In genomic region chr7:100484636-100485114, GRCh38 we compare ENCODE assay signal across 12 cellular contexts. TPM values are rescaled to one million over a fixed set of nuclear protein-coding genes. Genes with fewer than 3 reads are reported as not detected.
A peak's percentile ranks its signal among the peaks of the same experiment; 100 is the strongest.
DNase-seq lines count a peak whose midpoint lies in the region; ATAC-seq and TF ChIP-seq lines count a peak whose summit lies in the region.
"Had no signal": no experiment of that assay in that cellular context is flagged by ENCODE, and none has a peak within 500 bp of the region (broad histone marks: within the 10 kb centered on the region; RNA-seq: fewer than 3 reads in every experiment).

No MANE protein-coding gene starts in this region.

- no peak for ATAC-seq in activated CD8-positive, alpha-beta memory T cell treated with anti-CD3 and anti-CD28 coated beads, Interleukin-2, amount 10 ng/mL, durations not matched to agents 7 days and 5 days
- ATAC-seq in GM21381 (IDR thresholded peaks at IDR 0.05; ENCODE audit: unreplicated experiment) (no peak), left ventricle myocardium superior (no peak)

- no peaks in the 10 kb centered on the region for H3K36me3 ChIP-seq in hepatocyte (replicated peaks; ENCODE audit: insufficient read depth, low read depth)
- H3K36me3 ChIP-seq: BE2C had no signal

- H3K4me1 Mint-ChIP-seq in activated CD8-positive, alpha-beta memory T cell treated with anti-CD3 and anti-CD28 coated beads, Interleukin-2, amount 10 ng/mL, durations not matched to agents 7 days and 5 days = peaks cover 7% of the 10 kb centered on the region

- peak overlapping the region; percentile 99 for H3K4me2 ChIP-seq in hepatocyte

- CTCF ChIA-PET in activated CD8-positive, alpha-beta memory T cell treated with anti-CD3 and anti-CD28 coated beads, Interleukin-2, amount 10 ng/mL, durations not matched to agents 7 days and 5 days (lab: Charles Lee) = interaction anchor here (0.6 to 3.9 kb wide), 4 partner anchors 15 to 74 kb away, joined by 3 to 20 read pairs (median 4); partner anchors contain the start of gene AGFG2

- H3K9me3 ChIP-seq in hepatocyte (ENCODE audit: low read depth) = no peaks in the 10 kb centered on the region
- H3K9me3 ChIP-seq: BE2C had no signal

- no peak overlapping the region for H3K4me3 ChIP-seq in hepatocyte
- H3K4me3 ChIP-seq: PC-9 had no signal

- peak overlapping the region; percentile 97; the same call in 1 of the 2 replicates for H3K27ac ChIP-seq in VCaP
- H3K27ac ChIP-seq in hepatocyte = peak overlapping the region; percentile 53
- H3K27ac ChIP-seq: PC-9 had no signal

- H2AFZ ChIP-seq in hepatocyte = no peak overlapping the region
- H2AFZ ChIP-seq: PC-9 had no signal

- no peaks in the 10 kb centered on the region for H3K27me3 ChIP-seq in hepatocyte
- H3K27me3 ChIP-seq: BE2C had no signal

- no peaks in the 10 kb centered on the region for H3K27me3 Mint-ChIP-seq in activated CD8-positive, alpha-beta memory T cell treated with anti-CD3 and anti-CD28 coated beads, Interleukin-2, amount 10 ng/mL, durations not matched to agents 7 days and 5 days

- no peak for DNase-seq in activated CD8-positive, alpha-beta memory T cell treated with anti-CD3 and anti-CD28 coated beads, Interleukin-2, amount 10 ng/mL, durations not matched to agents 7 days and 5 days
- DNase-seq in activated CD8-positive, alpha-beta memory T cell treated with anti-CD3 and anti-CD28 coated beads, Interleukin-2, amount 50 U/mL, for 48 hours = no peak
- DNase-seq in hepatocyte (ENCODE audit: low spot score) (no peak), superior temporal gyrus (ENCODE audit: extremely low spot score) (peak; percentile 24), left ventricle myocardium superior (no peak), DMS114 treated with DMSO at 0.1 percent for 48 hours (lab: John Stamatoyannopoulos, UW; ENCODE audit: unreplicated experiment) (no peak)
- DNase-seq: activated CD4-positive, alpha-beta T cell treated with anti-CD3 and anti-CD28 coated beads, Interleukin-2, amount 50 U/mL, for 1 hour; BE2C; NCI-H1436; PC-9 had no signal

- TF ChIP-seq CTCF in VCaP (conservative IDR thresholded peaks at IDR 0.05) = no peak
- TF ChIP-seq CTCF in hepatocyte (IDR thresholded peaks at IDR 0.05; ENCODE audit: poor library complexity) = no peak

- 72% methylated on average over 8 of the region's 8 CpGs for WGBS in hepatocyte (ENCODE audit: low lambda C conversion rate, missing lambda C conversion rate)

- H3K9me2 ChIP-seq in hepatocyte (replicated peaks; ENCODE audit: insufficient read depth) = no peaks in the 10 kb centered on the region

- H3K27ac Mint-ChIP-seq in activated CD8-positive, alpha-beta memory T cell treated with anti-CD3 and anti-CD28 coated beads, Interleukin-2, amount 10 ng/mL, durations not matched to agents 7 days and 5 days = no peak overlapping the region

- peak overlapping the region; percentile 3 for H3K4me3 Mint-ChIP-seq in activated CD8-positive, alpha-beta memory T cell treated with anti-CD3 and anti-CD28 coated beads, Interleukin-2, amount 10 ng/mL, durations not matched to agents 7 days and 5 days

- no peaks in the 10 kb centered on the region for H3K9me3 Mint-ChIP-seq in activated CD8-positive, alpha-beta memory T cell treated with anti-CD3 and anti-CD28 coated beads, Interleukin-2, amount 10 ng/mL, durations not matched to agents 7 days and 5 days (ENCODE audit: low read depth)

- no peaks in the 10 kb centered on the region for H3K36me3 Mint-ChIP-seq in activated CD8-positive, alpha-beta memory T cell treated with anti-CD3 and anti-CD28 coated beads, Interleukin-2, amount 10 ng/mL, durations not matched to agents 7 days and 5 days

- H4K20me1 ChIP-seq in hepatocyte (ENCODE audit: insufficient read depth, poor library complexity, severe bottlenecking) = no peaks in the 10 kb centered on the region

- H3K79me2 ChIP-seq in hepatocyte = peaks cover 3% of the 10 kb centered on the region

- intact Hi-C loops in left ventricle myocardium superior (cut with micrococcal nuclease) = loop anchor here (5.0 kb wide), 1 partner anchor 63 kb away; no protein-coding TSS in a partner anchor

- H3K4me1 ChIP-seq in hepatocyte (ENCODE audit: insufficient read depth) = peaks cover 5% of the 10 kb centered on the region

RNA-seq across cellular contexts. Expression of gene NYAP1, which starts 0.9 kb away (rescaled TPM):
- under 1 TPM; 0.07 to 0.12 TPM for total RNA-seq in activated CD8-positive, alpha-beta memory T cell treated with anti-CD3 and anti-CD28 coated beads, Interleukin-2, amount 10 ng/mL, durations not matched to agents 7 days and 5 days
- total RNA-seq in hepatocyte (1.6 and 2.4 TPM in 2 replicates), left ventricle myocardium superior (0.32 TPM)
- 0.68 TPM in 1 of 2 replicates, not detected in the other for polyA plus RNA-seq in hepatocyte

RNA-seq across cellular contexts. Expression of gene TSC22D4, which starts 5.7 kb away (rescaled TPM):
- 100 to 1,000 TPM; 128 to 144 TPM for total RNA-seq in activated CD8-positive, alpha-beta memory T cell treated with anti-CD3 and anti-CD28 coated beads, Interleukin-2, amount 10 ng/mL, durations not matched to agents 7 days and 5 days
- total RNA-seq in hepatocyte = 25.4 and 26.2 TPM in 2 replicates
- 89.6 and 90.7 TPM in 2 replicates for polyA plus RNA-seq in hepatocyte
- 51.1 TPM for total RNA-seq in left ventricle myocardium superior

RNA-seq across cellular contexts. Expression of gene SPACDR, which starts 20.6 kb away (rescaled TPM):
- 1 to 10 TPM; 3.8 to 5.0 TPM for total RNA-seq in activated CD8-positive, alpha-beta memory T cell treated with anti-CD3 and anti-CD28 coated beads, Interleukin-2, amount 10 ng/mL, durations not matched to agents 7 days and 5 days
- total RNA-seq in hepatocyte (0.13 and 0.72 TPM in 2 replicates), left ventricle myocardium superior (0.32 TPM)
- 0.46 TPM in 1 of 2 replicates, not detected in the other for polyA plus RNA-seq in hepatocyte

RNA-seq across cellular contexts. Expression of gene PPP1R35, which starts 48.4 kb away (rescaled TPM):
- total RNA-seq in activated CD8-positive, alpha-beta memory T cell treated with anti-CD3 and anti-CD28 coated beads, Interleukin-2, amount 10 ng/mL, durations not matched to agents 7 days and 5 days = 100 to 1,000 TPM in 1 of 2 experiments, 10 to 100 TPM in 1; 77.6 to 101 TPM
- 10.0 and 12.8 TPM in 2 replicates for total RNA-seq in hepatocyte
- polyA plus RNA-seq in hepatocyte = 39.6 and 50.3 TPM in 2 replicates
- total RNA-seq in left ventricle myocardium superior = 10.3 TPM

RNA-seq across cellular contexts. Expression of gene AGFG2, which starts 54.3 kb away (rescaled TPM):
- total RNA-seq in activated CD8-positive, alpha-beta memory T cell treated with anti-CD3 and anti-CD28 coated beads, Interleukin-2, amount 10 ng/mL, durations not matched to agents 7 days and 5 days = 10 to 100 TPM; 61.4 to 82.5 TPM
- 32.8 and 38.6 TPM in 2 replicates for total RNA-seq in hepatocyte
- 33.3 and 53.7 TPM in 2 replicates for polyA plus RNA-seq in hepatocyte
- total RNA-seq in left ventricle myocardium superior = 24.7 TPM
